ENCODE assay signal across 10 cellular contexts in the genomic region with DNA sequence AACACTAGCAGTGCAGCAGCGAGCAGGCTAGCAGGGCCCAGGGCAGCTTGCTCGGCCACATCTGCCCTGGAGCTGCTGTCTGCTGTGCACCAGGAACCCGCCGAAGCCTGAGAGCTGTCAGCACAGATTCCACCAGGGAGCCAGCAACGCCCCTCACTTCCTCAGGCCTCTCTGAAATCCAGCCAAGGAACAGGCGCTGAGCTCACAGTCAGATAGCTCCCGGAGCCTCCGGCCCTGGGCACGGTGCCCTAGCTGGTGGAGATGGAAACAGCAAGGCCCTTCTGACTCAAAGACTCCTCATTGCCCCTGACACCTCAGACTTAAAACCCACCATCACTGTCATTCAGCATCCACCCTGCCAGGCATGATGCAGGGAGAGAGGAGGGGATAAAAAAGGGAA.
DNase-seq lines count a peak whose midpoint lies in the region; ATAC-seq, FAIRE-seq and TF ChIP-seq lines count a peak whose summit lies in the region.
"Had no signal": no experiment of that assay in that cellular context is flagged by ENCODE, and none has a peak within 500 bp of the region (broad histone marks: within the 10 kb centered on the region; RNA-seq: fewer than 3 reads in every experiment).

No MANE protein-coding gene starts in this region.

- 18 to 31% methylated on average over 9 of the region's 9 CpGs for WGBS in pancreas, 2 donors

- no peaks in the 10 kb centered on the region for H3K36me3 ChIP-seq in pancreas

- no peak overlapping the region for H3K4me3 ChIP-seq in pancreas

- DNase-seq in C1 segment of cervical spinal cord (lab: John Stamatoyannopoulos, UW) (peak in 11 of 14 donors; percentile 4 to 71 (median 11)), glomerular visceral epithelial cell (ENCODE audit: extremely low spot score) (peak; percentile 46), pancreas (peak; percentile 43 to 72 (median 58)), GDM1 (lab: John Stamatoyannopoulos, UW) (no peak)
- no peak for DNase-seq in stimulated activated naive CD8-positive, alpha-beta T cell treated with anti-CD3 and anti-CD28 coated beads, Interleukin-15, amount 100 ng/mL, for 72 hours
- DNase-seq in stimulated activated CD8-positive, alpha-beta memory T cell treated with anti-CD3 and anti-CD28 coated beads, Interleukin-4, amount 100 ng/mL, for 48 hours, result no peak
- DNase-seq in activated T-cell treated with anti-CD3 and anti-CD28 coated beads, Interleukin-2, amount 50 U/mL, for 4 hours, result no peak

- H3K27me3 Mint-ChIP-seq in stimulated activated naive CD8-positive, alpha-beta T cell treated with anti-CD3 and anti-CD28 coated beads, Interleukin-15, amount 100 ng/mL, for 72 hours, result no peaks in the 10 kb centered on the region
- H3K27me3 Mint-ChIP-seq in activated T-cell treated with anti-CD3 and anti-CD28 coated beads, Interleukin-2, amount 50 U/mL, for 4 hours (ENCODE audit: low read depth), result peaks cover 4% of the 10 kb centered on the region

- no peaks in the 10 kb centered on the region for H3K9me3 ChIP-seq in pancreas

- no peak for TF ChIP-seq CTCF in pancreas (IDR thresholded peaks at IDR 0.05)

- peak; percentile 86 for ATAC-seq in SK-N-SH treated with all-trans-retinoic acid at 6 μM for 48 hours
- ATAC-seq in pancreas, result peak; percentile 63 to 87 (median 82)
- no peak for ATAC-seq in stimulated activated naive CD8-positive, alpha-beta T cell treated with anti-CD3 and anti-CD28 coated beads, Interleukin-15, amount 100 ng/mL, for 72 hours
- ATAC-seq in activated T-cell treated with anti-CD3 and anti-CD28 coated beads, Interleukin-2, amount 50 U/mL, for 4 hours, result no peak

- H3K36me3 Mint-ChIP-seq in activated T-cell treated with anti-CD3 and anti-CD28 coated beads, Interleukin-2, amount 50 U/mL, for 4 hours (ENCODE audit: insufficient read depth), result no peaks in the 10 kb centered on the region

- no peak overlapping the region for H3K27ac Mint-ChIP-seq in stimulated activated naive CD8-positive, alpha-beta T cell treated with anti-CD3 and anti-CD28 coated beads, Interleukin-15, amount 100 ng/mL, for 72 hours
- H3K27ac Mint-ChIP-seq: T-helper 2 cell treated with Interferon-gamma antibody and Interleukin-4, amounts not matched to agents 5 μg/mL and 100 μg/mL, for 36 hours had no signal

- H3K4me1 ChIP-seq in pancreas, result no peaks in the 10 kb centered on the region

- H3K4me3 Mint-ChIP-seq in stimulated activated naive CD8-positive, alpha-beta T cell treated with anti-CD3 and anti-CD28 coated beads, Interleukin-15, amount 100 ng/mL, for 72 hours, result no peak overlapping the region
- no peak overlapping the region for H3K4me3 Mint-ChIP-seq in activated T-cell treated with anti-CD3 and anti-CD28 coated beads, Interleukin-2, amount 50 U/mL, for 4 hours
- H3K4me3 Mint-ChIP-seq: T-helper 2 cell treated with Interferon-gamma antibody and Interleukin-4, amounts not matched to agents 5 μg/mL and 100 μg/mL, for 36 hours had no signal

- no peaks in the 10 kb centered on the region for H3K27me3 ChIP-seq in pancreas

- H3K9me3 Mint-ChIP-seq in stimulated activated naive CD8-positive, alpha-beta T cell treated with anti-CD3 and anti-CD28 coated beads, Interleukin-15, amount 100 ng/mL, for 72 hours, result no peaks in the 10 kb centered on the region
- no peaks in the 10 kb centered on the region for H3K9me3 Mint-ChIP-seq in activated T-cell treated with anti-CD3 and anti-CD28 coated beads, Interleukin-2, amount 50 U/mL, for 4 hours
- H3K9me3 Mint-ChIP-seq: T-helper 2 cell treated with Interferon-gamma antibody and Interleukin-4, amounts not matched to agents 5 μg/mL and 100 μg/mL, for 36 hours had no signal

- H3K4me1 Mint-ChIP-seq in stimulated activated naive CD8-positive, alpha-beta T cell treated with anti-CD3 and anti-CD28 coated beads, Interleukin-15, amount 100 ng/mL, for 72 hours, result no peaks in the 10 kb centered on the region
- no peaks in the 10 kb centered on the region for H3K4me1 Mint-ChIP-seq in activated T-cell treated with anti-CD3 and anti-CD28 coated beads, Interleukin-2, amount 50 U/mL, for 4 hours (ENCODE audit: low read depth)

- intact Hi-C loops in pancreas (cut with DNase I), result no loop called here

- H3K27ac ChIP-seq in pancreas, result peak overlapping the region in 1 of 4 donors; percentile 17

- no peak for FAIRE-seq in pancreas (lab: Jason Lieb, UNC)
- FAIRE-seq: frontal cortex had no signal

TF ChIP-seq in SK-N-SH treated with all-trans-retinoic acid at 6 μM for 48 hours, 23 proteins besides CTCF, POLR2A, EP300 and RAD21 (continues in another document):
- TF ChIP-seq BACH2 (CRISPR knock-in tag; IDR thresholded peaks at IDR 0.05; ENCODE audit: borderline replicate concordance) (no peak), PPARA (CRISPR knock-in tag; IDR thresholded peaks at IDR 0.05; ENCODE audit: borderline replicate concordance) (no peak), ZNF70 (CRISPR knock-in tag; IDR thresholded peaks at IDR 0.05) (no peak), ZNF565 (CRISPR knock-in tag; conservative IDR thresholded peaks at IDR 0.05; ENCODE audit: low read depth) (no peak), TOX (CRISPR knock-in tag; IDR thresholded peaks at IDR 0.05; ENCODE audit: borderline replicate concordance) (no peak), SNAI2 (CRISPR knock-in tag; IDR thresholded peaks at IDR 0.05) (no peak), ZFP30 (CRISPR knock-in tag; IDR thresholded peaks at IDR 0.05) (no peak), GLIS3 (CRISPR knock-in tag; IDR thresholded peaks at IDR 0.05) (no peak), OSR1 (CRISPR knock-in tag; IDR thresholded peaks at IDR 0.05) (no peak)
- TF ChIP-seq, protein P1, sequence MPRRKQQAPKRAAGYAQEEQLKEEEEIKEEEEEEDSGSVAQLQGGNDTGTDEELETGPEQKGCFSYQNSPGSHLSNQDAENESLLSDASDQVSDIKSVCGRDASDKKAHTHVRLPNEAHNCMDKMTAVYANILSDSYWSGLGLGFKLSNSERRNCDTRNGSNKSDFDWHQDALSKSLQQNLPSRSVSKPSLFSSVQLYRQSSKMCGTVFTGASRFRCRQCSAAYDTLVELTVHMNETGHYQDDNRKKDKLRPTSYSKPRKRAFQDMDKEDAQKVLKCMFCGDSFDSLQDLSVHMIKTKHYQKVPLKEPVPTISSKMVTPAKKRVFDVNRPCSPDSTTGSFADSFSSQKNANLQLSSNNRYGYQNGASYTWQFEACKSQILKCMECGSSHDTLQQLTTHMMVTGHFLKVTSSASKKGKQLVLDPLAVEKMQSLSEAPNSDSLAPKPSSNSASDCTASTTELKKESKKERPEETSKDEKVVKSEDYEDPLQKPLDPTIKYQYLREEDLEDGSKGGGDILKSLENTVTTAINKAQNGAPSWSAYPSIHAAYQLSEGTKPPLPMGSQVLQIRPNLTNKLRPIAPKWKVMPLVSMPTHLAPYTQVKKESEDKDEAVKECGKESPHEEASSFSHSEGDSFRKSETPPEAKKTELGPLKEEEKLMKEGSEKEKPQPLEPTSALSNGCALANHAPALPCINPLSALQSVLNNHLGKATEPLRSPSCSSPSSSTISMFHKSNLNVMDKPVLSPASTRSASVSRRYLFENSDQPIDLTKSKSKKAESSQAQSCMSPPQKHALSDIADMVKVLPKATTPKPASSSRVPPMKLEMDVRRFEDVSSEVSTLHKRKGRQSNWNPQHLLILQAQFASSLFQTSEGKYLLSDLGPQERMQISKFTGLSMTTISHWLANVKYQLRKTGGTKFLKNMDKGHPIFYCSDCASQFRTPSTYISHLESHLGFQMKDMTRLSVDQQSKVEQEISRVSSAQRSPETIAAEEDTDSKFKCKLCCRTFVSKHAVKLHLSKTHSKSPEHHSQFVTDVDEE (CRISPR knock-in tag; IDR thresholded peaks at IDR 0.05), result peak; percentile 28; the same call in 1 of the 2 replicates
- TF ChIP-seq, protein P2, sequence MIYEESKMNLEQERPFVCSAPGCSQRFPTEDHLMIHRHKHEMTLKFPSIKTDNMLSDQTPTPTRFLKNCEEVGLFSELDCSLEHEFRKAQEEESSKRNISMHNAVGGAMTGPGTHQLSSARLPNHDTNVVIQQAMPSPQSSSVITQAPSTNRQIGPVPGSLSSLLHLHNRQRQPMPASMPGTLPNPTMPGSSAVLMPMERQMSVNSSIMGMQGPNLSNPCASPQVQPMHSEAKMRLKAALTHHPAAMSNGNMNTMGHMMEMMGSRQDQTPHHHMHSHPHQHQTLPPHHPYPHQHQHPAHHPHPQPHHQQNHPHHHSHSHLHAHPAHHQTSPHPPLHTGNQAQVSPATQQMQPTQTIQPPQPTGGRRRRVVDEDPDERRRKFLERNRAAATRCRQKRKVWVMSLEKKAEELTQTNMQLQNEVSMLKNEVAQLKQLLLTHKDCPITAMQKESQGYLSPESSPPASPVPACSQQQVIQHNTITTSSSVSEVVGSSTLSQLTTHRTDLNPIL (CRISPR knock-in tag; IDR thresholded peaks at IDR 0.05; ENCODE audit: low read depth), result no peak
- TF ChIP-seq, protein P3, sequence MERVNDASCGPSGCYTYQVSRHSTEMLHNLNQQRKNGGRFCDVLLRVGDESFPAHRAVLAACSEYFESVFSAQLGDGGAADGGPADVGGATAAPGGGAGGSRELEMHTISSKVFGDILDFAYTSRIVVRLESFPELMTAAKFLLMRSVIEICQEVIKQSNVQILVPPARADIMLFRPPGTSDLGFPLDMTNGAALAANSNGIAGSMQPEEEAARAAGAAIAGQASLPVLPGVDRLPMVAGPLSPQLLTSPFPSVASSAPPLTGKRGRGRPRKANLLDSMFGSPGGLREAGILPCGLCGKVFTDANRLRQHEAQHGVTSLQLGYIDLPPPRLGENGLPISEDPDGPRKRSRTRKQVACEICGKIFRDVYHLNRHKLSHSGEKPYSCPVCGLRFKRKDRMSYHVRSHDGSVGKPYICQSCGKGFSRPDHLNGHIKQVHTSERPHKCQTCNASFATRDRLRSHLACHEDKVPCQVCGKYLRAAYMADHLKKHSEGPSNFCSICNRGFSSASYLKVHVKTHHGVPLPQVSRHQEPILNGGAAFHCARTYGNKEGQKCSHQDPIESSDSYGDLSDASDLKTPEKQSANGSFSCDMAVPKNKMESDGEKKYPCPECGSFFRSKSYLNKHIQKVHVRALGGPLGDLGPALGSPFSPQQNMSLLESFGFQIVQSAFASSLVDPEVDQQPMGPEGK (CRISPR knock-in tag; IDR thresholded peaks at IDR 0.05; ENCODE audit: borderline replicate concordance), result no peak
- TF ChIP-seq, protein P4, sequence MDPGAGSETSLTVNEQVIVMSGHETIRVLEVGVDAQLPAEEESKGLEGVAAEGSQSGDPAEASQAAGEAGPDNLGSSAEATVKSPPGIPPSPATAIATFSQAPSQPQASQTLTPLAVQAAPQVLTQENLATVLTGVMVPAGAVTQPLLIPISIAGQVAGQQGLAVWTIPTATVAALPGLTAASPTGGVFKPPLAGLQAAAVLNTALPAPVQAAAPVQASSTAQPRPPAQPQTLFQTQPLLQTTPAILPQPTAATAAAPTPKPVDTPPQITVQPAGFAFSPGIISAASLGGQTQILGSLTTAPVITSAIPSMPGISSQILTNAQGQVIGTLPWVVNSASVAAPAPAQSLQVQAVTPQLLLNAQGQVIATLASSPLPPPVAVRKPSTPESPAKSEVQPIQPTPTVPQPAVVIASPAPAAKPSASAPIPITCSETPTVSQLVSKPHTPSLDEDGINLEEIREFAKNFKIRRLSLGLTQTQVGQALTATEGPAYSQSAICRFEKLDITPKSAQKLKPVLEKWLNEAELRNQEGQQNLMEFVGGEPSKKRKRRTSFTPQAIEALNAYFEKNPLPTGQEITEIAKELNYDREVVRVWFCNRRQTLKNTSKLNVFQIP (CRISPR knock-in tag; IDR thresholded peaks at IDR 0.05; ENCODE audit: borderline replicate concordance, low read depth), result no peak

Comparison
In these comparisons a context has a peak if more than half of its experiments do, and no peak if none do; other contexts are left out.
1. DNase-seq: peak in C1 segment of cervical spinal cord (11 of 14), glomerular visceral epithelial cell (single experiment) and pancreas (6 of 6); none in GDM1 (single experiment), stimulated activated naive CD8-positive, alpha-beta T cell treated with anti-CD3 and anti-CD28 coated beads, Interleukin-15, amount 100 ng/mL, for 72 hours (0 of 2), stimulated activated CD8-positive, alpha-beta memory T cell treated with anti-CD3 and anti-CD28 coated beads, Interleukin-4, amount 100 ng/mL, for 48 hours (single experiment) and activated T-cell treated with anti-CD3 and anti-CD28 coated beads, Interleukin-2, amount 50 U/mL, for 4 hours (single experiment).
2. ATAC-seq: peak in SK-N-SH treated with all-trans-retinoic acid at 6 μM for 48 hours (single experiment) and pancreas (4 of 4); none in stimulated activated naive CD8-positive, alpha-beta T cell treated with anti-CD3 and anti-CD28 coated beads, Interleukin-15, amount 100 ng/mL, for 72 hours (single experiment) and activated T-cell treated with anti-CD3 and anti-CD28 coated beads, Interleukin-2, amount 50 U/mL, for 4 hours (0 of 2).